In the genomic region with DNA sequence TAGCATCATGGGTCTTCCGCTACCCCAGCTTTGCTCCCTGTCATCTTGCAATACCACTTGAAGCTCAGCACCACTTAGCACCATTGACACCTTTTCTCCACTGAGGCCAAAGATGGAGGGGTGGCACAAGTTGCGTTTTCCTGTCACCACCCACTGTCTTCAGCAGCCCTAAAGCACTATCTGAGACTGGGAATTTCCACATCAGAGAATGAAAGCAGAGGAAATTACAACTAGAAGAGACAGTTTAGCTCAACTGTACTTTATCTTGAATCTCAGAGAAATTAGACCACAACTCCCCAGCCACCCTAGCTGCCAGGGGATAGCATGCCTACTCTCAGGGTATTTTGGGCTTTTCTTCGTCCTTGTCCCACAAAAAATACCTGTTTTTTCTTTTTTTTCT, we compare ENCODE assay signal across 17 cellular contexts.
"Had no signal": no experiment of that assay in that cellular context is flagged by ENCODE, and none has a peak within 500 bp of the region (broad histone marks: within the 10 kb centered on the region; RNA-seq: fewer than 3 reads in every experiment).

No MANE protein-coding gene starts in this region.

- H3K27me3 ChIP-seq: neural progenitor cell, pancreas, upper lobe of left lung had no signal

- H3K9me3 Mint-ChIP-seq: brain; endodermal cell; neural progenitor cell; stimulated activated naive B cell treated with anti-CD40 and anti-IgM and Interleukin-4, amounts not matched to agents 10 μg/mL and 1 μg/mL and 100 μg/mL, for 72 hours had no signal

- FAIRE-seq: pancreas had no signal

- ATAC-seq: pancreas; stimulated activated naive B cell treated with anti-CD40 and anti-IgM and Interleukin-4, amounts not matched to agents 10 μg/mL and 1 μg/mL and 100 μg/mL, for 72 hours had no signal

- H3K27ac ChIP-seq: neural progenitor cell, pancreas, upper lobe of left lung had no signal

- H3K9me3 ChIP-seq: pancreas, upper lobe of left lung had no signal

- H3K4me3 Mint-ChIP-seq: brain; endodermal cell; neural progenitor cell; stimulated activated naive B cell treated with anti-CD40 and anti-IgM and Interleukin-4, amounts not matched to agents 10 μg/mL and 1 μg/mL and 100 μg/mL, for 72 hours had no signal

- H3K9ac ChIP-seq: neural progenitor cell had no signal

- H3K4me1 Mint-ChIP-seq: brain, endodermal cell, neural progenitor cell had no signal

- H3K4me1 ChIP-seq: neural progenitor cell, pancreas, upper lobe of left lung had no signal

- H3K36me3 ChIP-seq: neural progenitor cell, pancreas, upper lobe of left lung had no signal

- H3K4me3 ChIP-seq: neural progenitor cell, pancreas, upper lobe of left lung had no signal

- DNase-seq: activated CD4-positive, CD25-positive, alpha-beta regulatory T cell treated with anti-CD3 and anti-CD28 coated beads, Interleukin-2, amount 50 U/mL, for 72 hours; activated naive CD4-positive, alpha-beta T cell; amygdala; cerebellar nuclear complex; dermis blood vessel endothelial cell; endodermal cell; erythroblast; hippocampal formation; kidney glomerular epithelial cell; pancreas; retina; SHP77; stimulated activated naive B cell treated with anti-CD40 and anti-IgM and Interleukin-4, amounts not matched to agents 10 μg/mL and 1 μg/mL and 100 μg/mL, for 72 hours; T-helper 9 cell; upper lobe of left lung had no signal

- H3K36me3 Mint-ChIP-seq: brain; neural progenitor cell; stimulated activated naive B cell treated with anti-CD40 and anti-IgM and Interleukin-4, amounts not matched to agents 10 μg/mL and 1 μg/mL and 100 μg/mL, for 72 hours had no signal

- H3K27ac Mint-ChIP-seq: brain; endodermal cell; neural progenitor cell; stimulated activated naive B cell treated with anti-CD40 and anti-IgM and Interleukin-4, amounts not matched to agents 10 μg/mL and 1 μg/mL and 100 μg/mL, for 72 hours had no signal

- H3K27me3 Mint-ChIP-seq: brain had no signal
